24 cellular contexts compared by ENCODE assay signal in the genomic region with DNA sequence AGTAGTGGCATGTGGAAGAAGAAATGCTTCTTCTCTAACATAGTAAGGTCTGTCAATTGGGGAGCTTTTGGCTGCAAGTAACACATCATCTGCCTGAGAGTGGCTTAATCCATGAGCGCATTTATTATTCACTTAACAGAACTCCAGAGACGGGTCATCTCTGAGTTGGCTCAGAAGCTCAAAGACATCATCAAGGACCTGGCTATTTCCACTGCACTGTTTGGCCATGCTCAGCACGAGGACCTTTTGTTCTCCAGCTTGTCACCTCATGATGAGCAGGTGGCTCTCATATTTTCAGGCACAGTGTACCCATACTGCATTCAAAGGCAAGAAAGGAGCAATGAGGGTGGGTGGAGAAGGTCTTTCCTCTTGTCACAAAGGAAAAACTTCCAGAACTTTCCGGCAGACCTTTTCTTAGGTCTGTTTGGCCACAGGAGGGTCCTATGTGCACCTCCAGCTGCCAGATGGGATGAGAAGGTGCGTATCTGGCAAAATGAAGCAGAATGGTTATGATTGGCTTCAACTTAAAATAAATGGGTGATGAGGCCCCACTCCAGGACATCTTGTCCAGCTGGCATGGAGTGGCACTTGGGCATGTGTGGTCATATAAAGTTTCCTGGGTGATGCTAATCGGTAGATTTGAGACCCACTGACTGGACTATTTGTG. TPM values are rescaled to one million over a fixed set of nuclear protein-coding genes. Genes with fewer than 3 reads are reported as not detected.
DNase-seq lines count a peak whose midpoint lies in the region; ATAC-seq and TF ChIP-seq lines count a peak whose summit lies in the region.
"Had no signal": no experiment of that assay in that cellular context is flagged by ENCODE, and none has a peak within 500 bp of the region (broad histone marks: within the 10 kb centered on the region; RNA-seq: fewer than 3 reads in every experiment).

No MANE protein-coding gene starts in this region.

- no peak for TF ChIP-seq POLR2A in heart left ventricle (IDR thresholded peaks at IDR 0.05)

- ATAC-seq in heart left ventricle (no peak), HG02623 (IDR thresholded peaks at IDR 0.05; ENCODE audit: unreplicated experiment) (no peak), left lung (no peak)

- intact Hi-C loops in cardiac septum (cut with DNase I) (no loop called here), heart left ventricle (cut with DNase I) (no loop called here), posterior vena cava (cut with DNase I) (no loop called here), left lung (cut with DNase I) (no loop called here)

- H3K27ac ChIP-seq in heart left ventricle (no peak overlapping the region), left lung (no peak overlapping the region), caudate nucleus (ENCODE audit: low read depth, low read length) (no peak overlapping the region)

- H3K4me3 ChIP-seq in heart left ventricle: no peak overlapping the region
- no peak overlapping the region for H3K4me3 ChIP-seq in left lung

- H3K36me3 ChIP-seq in heart left ventricle: no peaks in the 10 kb centered on the region
- no peaks in the 10 kb centered on the region for H3K36me3 ChIP-seq in left lung
- H3K36me3 ChIP-seq: BE2C had no signal

- H3K9me3 ChIP-seq in heart left ventricle (no peaks in the 10 kb centered on the region), left lung (no peaks in the 10 kb centered on the region)
- H3K9me3 ChIP-seq: BE2C had no signal

- H3K27me3 ChIP-seq in heart left ventricle (peaks cover 0 to 46% (median 4%) of the 10 kb centered on the region in 9 donors), left lung (peaks cover 0 to 9% of the 10 kb centered on the region in 2 donors)

- TF ChIP-seq CTCF in heart left ventricle (IDR thresholded peaks at IDR 0.05) (no peak), left lung (IDR thresholded peaks at IDR 0.05) (no peak)

- WGBS in heart left ventricle, 4 donors: 70 to 87% (median 83%) methylated on average over 6 of the region's 6 CpGs

- H3K4me1 ChIP-seq in heart left ventricle (no peaks in the 10 kb centered on the region), left lung (no peaks in the 10 kb centered on the region)
- H3K4me1 ChIP-seq: BE2C had no signal

- DNase-seq in cardiac septum (ENCODE audit: low spot score) (peak; percentile 47), heart left ventricle (no peak), ecto neural progenitor cell (ENCODE audit: low spot score) (peak; percentile 12), posterior vena cava (ENCODE audit: low spot score) (peak; percentile 18), left lung (no peak), caudate nucleus (lab: John Stamatoyannopoulos, UW) (no peak)
- DNase-seq: BE2C; CD4-positive, CD25-positive, alpha-beta regulatory T cell; COR-L47; DMS 273 treated with DMSO at 0.1 percent for 48 hours; DND-41; MM.1S; NCI-H1092; NCI-H1436 treated with DMSO at 0.1 percent for 48 hours; NCI-H2081; NCI-H2171 treated with DMSO at 0.1 percent for 48 hours; NCI-H446 treated with DMSO at 0.1 percent for 48 hours; NCI-H82; OCI-M1; SHP77 had no signal

RNA-seq across cellular contexts. Expression of a gene that starts 55.6 kb away (rescaled TPM):
- not detected for total RNA-seq in cardiac septum
- not detected for total RNA-seq in heart left ventricle
- not detected for polyA plus RNA-seq in heart left ventricle
- total RNA-seq in posterior vena cava: not detected
- 1 to 10 TPM; 4.4 to 5.7 TPM for total RNA-seq in left lung
- total RNA-seq: CD4-positive, CD25-positive, alpha-beta regulatory T cell; G401; LHCN-M2; RPMI7951 had no signal

Comparison
In these comparisons a context has a peak if more than half of its experiments do, and no peak if none do; other contexts are left out.
1. DNase-seq: peak in cardiac septum (single experiment), ecto neural progenitor cell (single experiment) and posterior vena cava (single experiment); none in heart left ventricle (0 of 5), left lung (0 of 2) and caudate nucleus (0 of 61).